In genomic region chr3:33717866-33718594, GRCh38 we compare ENCODE assay signal across 8 cellular contexts. TPM values are rescaled to one million over a fixed set of nuclear protein-coding genes. Genes with fewer than 3 reads are reported as not detected.
DNase-seq lines count a peak whose midpoint lies in the region; ATAC-seq and TF ChIP-seq lines count a peak whose summit lies in the region.

Gene CLASP2 (minus strand): TSS chr3:33718254. CDS start chr3:33718002, 252 bp downstream.

- H3F3A ChIP-seq in PC-3 (ENCODE audit: low read length, unreplicated experiment): no peaks in the 10 kb centered on the region

- CTCF ChIA-PET in PC-3 (lab: Charles Lee): no interaction called here

- H3K9me2 ChIP-seq in PC-3 (replicated peaks; ENCODE audit: low read length): no peaks in the 10 kb centered on the region

- intact Hi-C loops in PC-3 (cut with micrococcal nuclease): loop anchor here (2.0 to 5.0 kb wide), 6 partner anchors 55 to 586 kb away; partner anchors contain the start of gene UBP1

- H3K79me2 ChIP-seq in PC-3 (ENCODE audit: low read length): peaks cover 48% of the 10 kb centered on the region

- H2AFZ ChIP-seq in PC-3 (ENCODE audit: low read length): peak within 1 kb of the TSS; percentile 93

- TF ChIP-seq CTCF in PC-3 (conservative IDR thresholded peaks at IDR 0.05; ENCODE audit: low read depth, low read length): no peak

- H3K4me2 ChIP-seq in PC-3 (ENCODE audit: low read length): peak within 1 kb of the TSS; percentile 94

- ATAC-seq in GM21528 (IDR thresholded peaks at IDR 0.05; ENCODE audit: low FRiP score, unreplicated experiment) (peak; percentile 96), PC-3 (peak; percentile 86)

- H3K27me3 ChIP-seq in PC-3 (ENCODE audit: low read length) (no peaks in the 10 kb centered on the region), esophagus (ENCODE audit: control insufficient read depth in 1 of 2, insufficient read depth in 2 of 2, low read length in 2 of 2) (no peaks in the 10 kb centered on the region), muscle layer of colon (ENCODE audit: control insufficient read depth in 1 of 2, insufficient read depth in 2 of 2, low read length in 2 of 2) (no peaks in the 10 kb centered on the region)

- peak within 1 kb of the TSS; percentile 98 for H3K4me3 ChIP-seq in PC-3 (ENCODE audit: low read length)
- peak within 1 kb of the TSS; percentile 70 to 91 for H3K4me3 ChIP-seq in esophagus (ENCODE audit: low read depth in 1 of 2, low read length in 2 of 2)
- H3K4me3 ChIP-seq in muscle layer of colon (ENCODE audit: low read depth in 1 of 2, low read length in 2 of 2): peak within 1 kb of the TSS; percentile 59 to 94

- peaks cover 15% of the 10 kb centered on the region; the same call in 1 of the 2 replicates for H4K20me1 ChIP-seq in PC-3 (ENCODE audit: low read length)

- H3K9me3 ChIP-seq in PC-3 (ENCODE audit: low read length): no peaks in the 10 kb centered on the region
- no peaks in the 10 kb centered on the region for H3K9me3 ChIP-seq in esophagus (ENCODE audit: control insufficient read depth in 2 of 2, insufficient read depth in 1 of 2, low read depth in 1 of 2, low read length in 1 of 2)
- H3K9me3 ChIP-seq in muscle layer of colon (ENCODE audit: low read length): no peaks in the 10 kb centered on the region

- H3K36me3 ChIP-seq in PC-3 (ENCODE audit: low read depth, low read length): no peaks in the 10 kb centered on the region
- no peaks in the 10 kb centered on the region for H3K36me3 ChIP-seq in esophagus (ENCODE audit: control insufficient read depth in 2 of 2, insufficient read depth in 2 of 2, low read length in 1 of 2)
- H3K36me3 ChIP-seq in muscle layer of colon (ENCODE audit: insufficient read depth, low read length): no peaks in the 10 kb centered on the region

- POLR2A ChIA-PET in PC-3 (lab: Charles Lee; ENCODE audit: unreplicated experiment): no interaction called here

- WGBS in esophagus, 2 donors: 0% methylated on average over 67 to 68 of the region's 68 CpGs

- peak within 1 kb of the TSS; percentile 93 for H3K9ac ChIP-seq in PC-3 (ENCODE audit: low read length)
- peak within 1 kb of the TSS; percentile 55 for H3K9ac ChIP-seq in muscle layer of colon (ENCODE audit: low read length)

- H3K4me1 ChIP-seq in PC-3 (ENCODE audit: insufficient read depth, low read length) (peaks cover 12% of the 10 kb centered on the region), esophagus (ENCODE audit: control insufficient read depth in 2 of 2, insufficient read depth in 2 of 2, low read length in 1 of 2) (no peaks in the 10 kb centered on the region), muscle layer of colon (ENCODE audit: insufficient read depth, low read length) (peaks cover 9% of the 10 kb centered on the region)

- BruUV-seq in PC-3 (replicated peaks; lab: Mats Ljungman, UMichigan): no TSS peak

- DNase-seq in DMS 273 treated with DMSO at 0.1 percent for 48 hours (lab: John Stamatoyannopoulos, UW): peak; percentile 38
- peak; percentile 78 for DNase-seq in HuH-7.5 (ENCODE audit: low spot score)
- peak; percentile 88 for DNase-seq in PC-3
- DNase-seq in activated T-cell treated with anti-CD3 and anti-CD28 coated beads for 48 hours (ENCODE audit: low read depth): peak; percentile 82
- DNase-seq in stimulated activated CD8-positive, alpha-beta memory T cell treated with anti-CD3 and anti-CD28 coated beads, Interleukin-7, amount 100 ng/mL, for 1 hour (ENCODE audit: low read depth in 2 of 2): peak; percentile 66 to 69

- H3K27ac ChIP-seq in PC-3 (ENCODE audit: low read length): peak within 1 kb of the TSS; percentile 64
- peak within 1 kb of the TSS; percentile 95 to 99 for H3K27ac ChIP-seq in esophagus (ENCODE audit: low read depth in 2 of 2, low read length in 1 of 2)
- peak within 1 kb of the TSS; percentile 95 for H3K27ac ChIP-seq in muscle layer of colon (ENCODE audit: low read depth, low read length)

RNA-seq across cellular contexts. Expression of gene CLASP2, which starts in this region (rescaled TPM):
- 84.8 and 98.7 TPM in 2 replicates for total RNA-seq in PC-3 (2014; rRNA removed)
- 1 to 10 TPM; 7.2 to 8.3 TPM for polyA plus RNA-seq in esophagus

Comparison
In these comparisons a context has a peak if more than half of its experiments do, and no peak if none do; other contexts are left out.
1. Peak in every context shown above with its lines: DNase-seq, ATAC-seq, H3K4me3 ChIP-seq and H3K27ac ChIP-seq.
2. DNase-seq: peak in every context shown above with its lines; median percentile 88 in PC-3; 82 in activated T-cell treated with anti-CD3 and anti-CD28 coated beads for 48 hours; 78 in HuH-7.5; 68 in stimulated activated CD8-positive, alpha-beta memory T cell treated with anti-CD3 and anti-CD28 coated beads, Interleukin-7, amount 100 ng/mL, for 1 hour; 38 in DMS 273 treated with DMSO at 0.1 percent for 48 hours.